Comparison of ENCODE assay signal across 1 cellular context in the genomic region with DNA sequence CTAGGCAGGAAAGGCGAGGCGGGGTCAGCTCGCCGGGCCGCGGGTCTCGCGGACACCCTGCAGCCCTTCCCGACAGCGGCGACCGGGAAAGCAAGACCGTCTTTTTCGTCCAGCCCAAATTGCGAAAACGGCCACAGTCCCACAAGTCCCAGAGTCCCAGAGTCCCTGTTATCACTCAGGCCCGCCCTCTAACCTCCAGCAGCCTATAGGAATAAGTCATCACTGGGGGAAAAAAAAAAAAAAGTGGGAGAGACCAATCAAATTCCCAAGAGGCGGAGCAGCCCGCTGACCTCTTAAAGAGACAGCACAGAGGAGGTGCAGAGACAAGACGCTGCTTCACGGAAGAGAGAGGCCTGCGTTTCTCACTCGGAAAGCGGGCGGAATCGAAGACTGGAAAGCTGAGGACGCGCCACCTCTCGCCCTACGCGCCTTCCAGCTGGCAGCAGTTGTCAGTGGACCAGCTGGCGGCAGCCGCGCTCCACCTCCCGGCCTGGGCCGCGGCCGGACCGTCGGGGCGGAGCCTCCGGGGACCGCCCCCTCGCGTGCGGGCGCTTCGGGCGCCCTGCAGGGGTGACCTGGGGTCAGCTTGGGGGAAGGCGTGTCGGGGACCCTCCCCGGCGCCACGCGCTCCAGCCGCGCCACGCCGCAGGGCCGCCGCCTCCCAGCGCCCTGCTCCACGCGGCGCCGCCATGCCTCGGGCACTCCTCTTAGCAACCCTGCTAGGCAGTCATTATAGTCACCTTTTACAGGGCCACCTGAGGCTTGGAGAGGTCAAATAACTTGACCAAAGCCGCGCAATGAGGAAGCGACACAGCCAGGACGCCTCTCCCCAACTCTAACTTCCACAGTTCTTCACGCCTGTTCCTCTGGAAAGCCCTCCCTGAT.
TF ChIP-seq lines count a peak whose summit lies in the region.

Gene TPRA1 (minus strand): TSS at position 141 of the 885 bp plus-strand sequence. CDS start 10,587 bp downstream, outside the sequence.

TF ChIP-seq in HEK293, 187 proteins besides CTCF, POLR2A, EP300 and RAD21 (continued from another document and continues in another):
- TF ChIP-seq, protein P1, sequence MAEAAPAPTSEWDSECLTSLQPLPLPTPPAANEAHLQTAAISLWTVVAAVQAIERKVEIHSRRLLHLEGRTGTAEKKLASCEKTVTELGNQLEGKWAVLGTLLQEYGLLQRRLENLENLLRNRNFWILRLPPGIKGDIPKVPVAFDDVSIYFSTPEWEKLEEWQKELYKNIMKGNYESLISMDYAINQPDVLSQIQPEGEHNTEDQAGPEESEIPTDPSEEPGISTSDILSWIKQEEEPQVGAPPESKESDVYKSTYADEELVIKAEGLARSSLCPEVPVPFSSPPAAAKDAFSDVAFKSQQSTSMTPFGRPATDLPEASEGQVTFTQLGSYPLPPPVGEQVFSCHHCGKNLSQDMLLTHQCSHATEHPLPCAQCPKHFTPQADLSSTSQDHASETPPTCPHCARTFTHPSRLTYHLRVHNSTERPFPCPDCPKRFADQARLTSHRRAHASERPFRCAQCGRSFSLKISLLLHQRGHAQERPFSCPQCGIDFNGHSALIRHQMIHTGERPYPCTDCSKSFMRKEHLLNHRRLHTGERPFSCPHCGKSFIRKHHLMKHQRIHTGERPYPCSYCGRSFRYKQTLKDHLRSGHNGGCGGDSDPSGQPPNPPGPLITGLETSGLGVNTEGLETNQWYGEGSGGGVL (tag by site-specific recombination; IDR thresholded peaks at IDR 0.05): peak; percentile 24; the same call in 1 of the 2 replicates
- TF ChIP-seq ZBTB8A (tag by site-specific recombination; IDR thresholded peaks at IDR 0.05): peak; percentile 83
- TF ChIP-seq, protein P2, sequence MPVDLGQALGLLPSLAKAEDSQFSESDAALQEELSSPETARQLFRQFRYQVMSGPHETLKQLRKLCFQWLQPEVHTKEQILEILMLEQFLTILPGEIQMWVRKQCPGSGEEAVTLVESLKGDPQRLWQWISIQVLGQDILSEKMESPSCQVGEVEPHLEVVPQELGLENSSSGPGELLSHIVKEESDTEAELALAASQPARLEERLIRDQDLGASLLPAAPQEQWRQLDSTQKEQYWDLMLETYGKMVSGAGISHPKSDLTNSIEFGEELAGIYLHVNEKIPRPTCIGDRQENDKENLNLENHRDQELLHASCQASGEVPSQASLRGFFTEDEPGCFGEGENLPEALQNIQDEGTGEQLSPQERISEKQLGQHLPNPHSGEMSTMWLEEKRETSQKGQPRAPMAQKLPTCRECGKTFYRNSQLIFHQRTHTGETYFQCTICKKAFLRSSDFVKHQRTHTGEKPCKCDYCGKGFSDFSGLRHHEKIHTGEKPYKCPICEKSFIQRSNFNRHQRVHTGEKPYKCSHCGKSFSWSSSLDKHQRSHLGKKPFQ (tag by site-specific recombination; IDR thresholded peaks at IDR 0.05): no peak
- TF ChIP-seq IKZF3 (tag by site-specific recombination; IDR thresholded peaks at IDR 0.05): peak; percentile 65
- no peak for TF ChIP-seq YY2 (tag by site-specific recombination; IDR thresholded peaks at IDR 0.05)
- TF ChIP-seq ZFHX2 (tag by site-specific recombination; conservative IDR thresholded peaks at IDR 0.05): no peak
- TF ChIP-seq ZNF561 (tag by site-specific recombination; IDR thresholded peaks at IDR 0.05; ENCODE audit: borderline replicate concordance): peak; percentile 69; the same call in 1 of the 2 replicates
- TF ChIP-seq ZNF560 (tag by site-specific recombination; IDR thresholded peaks at IDR 0.05; ENCODE audit: borderline replicate concordance): no peak
- TF ChIP-seq, protein P3, sequence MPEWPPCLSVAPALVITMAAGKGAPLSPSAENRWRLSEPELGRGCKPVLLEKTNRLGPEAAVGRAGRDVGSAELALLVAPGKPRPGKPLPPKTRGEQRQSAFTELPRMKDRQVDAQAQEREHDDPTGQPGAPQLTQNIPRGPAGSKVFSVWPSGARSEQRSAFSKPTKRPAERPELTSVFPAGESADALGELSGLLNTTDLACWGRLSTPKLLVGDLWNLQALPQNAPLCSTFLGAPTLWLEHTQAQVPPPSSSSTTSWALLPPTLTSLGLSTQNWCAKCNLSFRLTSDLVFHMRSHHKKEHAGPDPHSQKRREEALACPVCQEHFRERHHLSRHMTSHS (tag by site-specific recombination; IDR thresholded peaks at IDR 0.05): no peak
- TF ChIP-seq ZNF624 (tag by site-specific recombination; IDR thresholded peaks at IDR 0.05): no peak
- no peak for TF ChIP-seq ZNF426 (tag by site-specific recombination; IDR thresholded peaks at IDR 0.05)
- no peak for TF ChIP-seq ZNF404 (tag by site-specific recombination; IDR thresholded peaks at IDR 0.05)
- TF ChIP-seq, protein P4, sequence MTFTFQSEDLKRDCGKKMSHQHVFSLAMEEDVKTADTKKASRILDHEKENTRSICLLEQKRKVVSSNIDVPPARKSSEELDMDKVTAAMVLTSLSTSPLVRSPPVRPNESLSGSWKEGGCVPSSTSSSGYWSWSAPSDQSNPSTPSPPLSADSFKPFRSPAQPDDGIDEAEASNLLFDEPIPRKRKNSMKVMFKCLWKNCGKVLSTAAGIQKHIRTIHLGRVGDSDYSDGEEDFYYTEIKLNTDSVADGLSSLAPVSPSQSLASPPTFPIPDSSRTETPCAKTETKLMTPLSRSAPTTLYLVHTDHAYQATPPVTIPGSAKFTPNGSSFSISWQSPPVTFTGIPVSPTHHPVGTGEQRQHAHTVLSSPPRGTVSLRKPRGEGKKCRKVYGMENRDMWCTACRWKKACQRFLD (tag by site-specific recombination; IDR thresholded peaks at IDR 0.05): no peak
- TF ChIP-seq HOXA7 (CRISPR knock-in tag; IDR thresholded peaks at IDR 0.05; ENCODE audit: borderline replicate concordance): no peak
- TF ChIP-seq ZNF518A (tag by site-specific recombination; conservative IDR thresholded peaks at IDR 0.05; ENCODE audit: low read depth): no peak
- TF ChIP-seq ZNF184 (tag by site-specific recombination; IDR thresholded peaks at IDR 0.05): 0 out of 2 replicates have a peak, but pooled peaks have one; percentile 54
- TF ChIP-seq ZNF791 (tag by site-specific recombination; IDR thresholded peaks at IDR 0.05): no peak
- no peak for TF ChIP-seq ZNF529 (tag by site-specific recombination; IDR thresholded peaks at IDR 0.05; ENCODE audit: insufficient replicate concordance)
- no peak for TF ChIP-seq ZNF248 (tag by site-specific recombination; IDR thresholded peaks at IDR 0.05)
- no peak for TF ChIP-seq ZNF510 (tag by site-specific recombination; IDR thresholded peaks at IDR 0.05; ENCODE audit: insufficient replicate concordance)
- peak; percentile 85 for TF ChIP-seq SP3 (tag by site-specific recombination; IDR thresholded peaks at IDR 0.05)
- TF ChIP-seq ZFP3 (tag by site-specific recombination; IDR thresholded peaks at IDR 0.05; ENCODE audit: low read depth): no peak
- peak; percentile 45; the same call in 1 of the 2 replicates for TF ChIP-seq TCF7L2 (IDR thresholded peaks at IDR 0.05; ENCODE audit: borderline replicate concordance, low read depth, low read length)
- TF ChIP-seq ZNF19 (tag by site-specific recombination; IDR thresholded peaks at IDR 0.05; ENCODE audit: low read depth): no peak
- no peak for TF ChIP-seq ZNF354C (tag by site-specific recombination; IDR thresholded peaks at IDR 0.05; ENCODE audit: borderline replicate concordance, low read depth)
- TF ChIP-seq ZNF514 (tag by site-specific recombination; IDR thresholded peaks at IDR 0.05): no peak
- TF ChIP-seq ZNF629 (tag by site-specific recombination; IDR thresholded peaks at IDR 0.05): no peak
- TF ChIP-seq ZNF366 (tag by site-specific recombination; conservative IDR thresholded peaks at IDR 0.05): 0 out of 2 replicates have a peak, but pooled peaks have one; percentile 25
- no peak for TF ChIP-seq ZNF121 (tag by site-specific recombination; IDR thresholded peaks at IDR 0.05)
- 0 out of 2 replicates have a peak, but pooled peaks have one; percentile 8 for TF ChIP-seq ZNF677 (tag by site-specific recombination; IDR thresholded peaks at IDR 0.05)
- TF ChIP-seq ZNF16 (tag by site-specific recombination; IDR thresholded peaks at IDR 0.05; ENCODE audit: low read depth): no peak
- TF ChIP-seq PATZ1 (tag by site-specific recombination; IDR thresholded peaks at IDR 0.05): no peak
- TF ChIP-seq ZNF266 (tag by site-specific recombination; IDR thresholded peaks at IDR 0.05; ENCODE audit: low read depth): no peak
- no peak for TF ChIP-seq ZNF621 (tag by site-specific recombination; IDR thresholded peaks at IDR 0.05)
- TF ChIP-seq ZNF843 (tag by site-specific recombination; IDR thresholded peaks at IDR 0.05): no peak
- TF ChIP-seq RBAK (tag by site-specific recombination; IDR thresholded peaks at IDR 0.05): no peak
- no peak for TF ChIP-seq ZNF555 (tag by site-specific recombination; conservative IDR thresholded peaks at IDR 0.05)
- TF ChIP-seq ZBTB20 (tag by site-specific recombination; IDR thresholded peaks at IDR 0.05): no peak; the same call in 1 of the 2 replicates
- TF ChIP-seq ZBTB48 (tag by site-specific recombination; IDR thresholded peaks at IDR 0.05): peak; percentile 100
- no peak for TF ChIP-seq GLI4 (tag by site-specific recombination; IDR thresholded peaks at IDR 0.05)
- no peak for TF ChIP-seq SALL2 (tag by site-specific recombination; IDR thresholded peaks at IDR 0.05; ENCODE audit: borderline replicate concordance)
- peak; percentile 49; the same call in 1 of the 2 replicates for TF ChIP-seq ZBTB44 (tag by site-specific recombination; IDR thresholded peaks at IDR 0.05)
- TF ChIP-seq ZBTB7A (tag by site-specific recombination; IDR thresholded peaks at IDR 0.05; ENCODE audit: low read depth): no peak
- TF ChIP-seq, protein P5, sequence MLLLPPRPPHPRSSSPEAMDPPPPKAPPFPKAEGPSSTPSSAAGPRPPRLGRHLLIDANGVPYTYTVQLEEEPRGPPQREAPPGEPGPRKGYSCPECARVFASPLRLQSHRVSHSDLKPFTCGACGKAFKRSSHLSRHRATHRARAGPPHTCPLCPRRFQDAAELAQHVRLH (tag by site-specific recombination; IDR thresholded peaks at IDR 0.05): no peak
- no peak for TF ChIP-seq ZNF654 (tag by site-specific recombination; IDR thresholded peaks at IDR 0.05; ENCODE audit: low read depth)
- TF ChIP-seq ZNF2 (tag by site-specific recombination; IDR thresholded peaks at IDR 0.05): 0 out of 2 replicates have a peak, but pooled peaks have one; percentile 43
- TF ChIP-seq MZF1 (tag by site-specific recombination; IDR thresholded peaks at IDR 0.05; ENCODE audit: borderline replicate concordance): no peak
- TF ChIP-seq KLF10 (tag by site-specific recombination; IDR thresholded peaks at IDR 0.05): peak; percentile 78
- no peak; the same call in 1 of the 2 replicates for TF ChIP-seq WT1 (tag by site-specific recombination; IDR thresholded peaks at IDR 0.05)
- TF ChIP-seq ZNF416 (tag by site-specific recombination; IDR thresholded peaks at IDR 0.05): no peak
